8 cellular contexts compared by ENCODE assay signal in genomic region chr1:20485527-20486456, GRCh38. TPM values are rescaled to one million over a fixed set of nuclear protein-coding genes. Genes with fewer than 3 reads are reported as not detected.
A peak's percentile ranks its signal among the peaks of the same experiment; 100 is the strongest.
DNase-seq lines count a peak whose midpoint lies in the region; ATAC-seq lines count a peak whose summit lies in the region.

CAMK2N1 (minus strand) TSS chr1:20486210; CDS start chr1:20485379, 831 bp downstream.

- H3K27ac Mint-ChIP-seq in stimulated activated naive B cell treated with anti-CD40 and anti-IgM and Interleukin-4, amounts not matched to agents 10 μg/mL and 1 μg/mL and 100 μg/mL, for 72 hours = peak within 1 kb of the TSS; percentile 88

- peaks cover 2% of the 10 kb centered on the region for H3K36me3 Mint-ChIP-seq in activated T-cell treated with anti-CD3 and anti-CD28 coated beads, Interleukin-2, amount 50 U/mL, for 4 hours (ENCODE audit: insufficient read depth)
- H3K36me3 Mint-ChIP-seq in stimulated activated naive B cell treated with anti-CD40 and anti-IgM and Interleukin-4, amounts not matched to agents 10 μg/mL and 1 μg/mL and 100 μg/mL, for 72 hours = peaks cover 0 to 3% of the 10 kb centered on the region in 2 donors

- H3K36me3 ChIP-seq in esophagus (ENCODE audit: control insufficient read depth in 2 of 2, insufficient read depth in 2 of 2, low read length in 1 of 2) = no peaks in the 10 kb centered on the region

- H3K9me3 Mint-ChIP-seq in activated T-cell treated with anti-CD3 and anti-CD28 coated beads, Interleukin-2, amount 50 U/mL, for 4 hours = no peaks in the 10 kb centered on the region
- no peaks in the 10 kb centered on the region for H3K9me3 Mint-ChIP-seq in stimulated activated naive B cell treated with anti-CD40 and anti-IgM and Interleukin-4, amounts not matched to agents 10 μg/mL and 1 μg/mL and 100 μg/mL, for 72 hours

- WGBS in esophagus, 2 donors = 0 to 1% methylated on average over 100 to 104 of the region's 104 CpGs

- H3K4me1 ChIP-seq in esophagus (ENCODE audit: control insufficient read depth in 2 of 2, insufficient read depth in 2 of 2, low read length in 1 of 2) = peaks cover 4 to 15% of the 10 kb centered on the region in 2 donors

- no peaks in the 10 kb centered on the region for H3K9me3 ChIP-seq in esophagus (ENCODE audit: control insufficient read depth in 2 of 2, insufficient read depth in 1 of 2, low read depth in 1 of 2, low read length in 1 of 2)

- H3K4me1 Mint-ChIP-seq in activated T-cell treated with anti-CD3 and anti-CD28 coated beads, Interleukin-2, amount 50 U/mL, for 4 hours (ENCODE audit: low read depth) = peaks cover 20% of the 10 kb centered on the region
- H3K4me1 Mint-ChIP-seq in stimulated activated naive B cell treated with anti-CD40 and anti-IgM and Interleukin-4, amounts not matched to agents 10 μg/mL and 1 μg/mL and 100 μg/mL, for 72 hours = peaks cover 15 to 27% of the 10 kb centered on the region in 2 donors

- peak; percentile 74 to 79 for ATAC-seq in activated T-cell treated with anti-CD3 and anti-CD28 coated beads, Interleukin-2, amount 50 U/mL, for 4 hours
- ATAC-seq in stimulated activated naive B cell treated with anti-CD40 and anti-IgM and Interleukin-4, amounts not matched to agents 10 μg/mL and 1 μg/mL and 100 μg/mL, for 72 hours (replicated peaks) = peak; percentile 55 to 61
- ATAC-seq in HG03108 (IDR thresholded peaks at IDR 0.05; ENCODE audit: unreplicated experiment) = no peak
- ATAC-seq in HG02885 (IDR thresholded peaks at IDR 0.05; ENCODE audit: poor library complexity, unreplicated experiment) = no peak

- peaks cover 0 to 13% of the 10 kb centered on the region in 2 donors for H3K27me3 ChIP-seq in esophagus (ENCODE audit: control insufficient read depth in 1 of 2, insufficient read depth in 2 of 2, low read length in 2 of 2)

- peaks cover 51% of the 10 kb centered on the region for H3K27me3 Mint-ChIP-seq in activated T-cell treated with anti-CD3 and anti-CD28 coated beads, Interleukin-2, amount 50 U/mL, for 4 hours (ENCODE audit: low read depth)
- H3K27me3 Mint-ChIP-seq in stimulated activated naive B cell treated with anti-CD40 and anti-IgM and Interleukin-4, amounts not matched to agents 10 μg/mL and 1 μg/mL and 100 μg/mL, for 72 hours = peaks cover 68 to 86% of the 10 kb centered on the region in 2 donors

- peak within 1 kb of the TSS; percentile 82 for H3K4me3 Mint-ChIP-seq in activated T-cell treated with anti-CD3 and anti-CD28 coated beads, Interleukin-2, amount 50 U/mL, for 4 hours
- peak within 1 kb of the TSS; percentile 83 to 90 for H3K4me3 Mint-ChIP-seq in stimulated activated naive B cell treated with anti-CD40 and anti-IgM and Interleukin-4, amounts not matched to agents 10 μg/mL and 1 μg/mL and 100 μg/mL, for 72 hours

- peak within 1 kb of the TSS; percentile 60 to 63 for H3K4me3 ChIP-seq in esophagus (ENCODE audit: low read depth in 1 of 2, low read length in 2 of 2)

- peak; percentile 39 for DNase-seq in ELF-1 (ENCODE audit: low read depth, low spot score)
- DNase-seq in NCI-H69 (lab: John Stamatoyannopoulos, UW) = peak; percentile 71
- DNase-seq in activated T-cell treated with anti-CD3 and anti-CD28 coated beads, Interleukin-2, amount 50 U/mL, for 4 hours = peak; percentile 56
- DNase-seq in middle frontal gyrus (ENCODE audit: extremely low spot score, low spot score) = peak; percentile 81
- no peak for DNase-seq in stimulated activated naive B cell treated with anti-CD40 and anti-IgM and Interleukin-4, amounts not matched to agents 10 μg/mL and 1 μg/mL and 100 μg/mL, for 72 hours

- peak within 1 kb of the TSS; percentile 79 to 80 for H3K27ac ChIP-seq in esophagus (ENCODE audit: low read depth in 2 of 2, low read length in 1 of 2)

RNA-seq across cellular contexts. Expression of gene CAMK2N1, which starts in this region (rescaled TPM):
- total RNA-seq in activated T-cell treated with anti-CD3 and anti-CD28 coated beads, Interleukin-2, amount 50 U/mL, for 4 hours = 1 to 10 TPM; 1.3 to 1.6 (median 1.5) TPM
- polyA plus RNA-seq in esophagus = 10 to 100 TPM; 11.2 to 44.7 TPM

Comparison
In these comparisons a context has a peak if more than half of its experiments do, and no peak if none do; other contexts are left out.
1. ATAC-seq: peak in activated T-cell treated with anti-CD3 and anti-CD28 coated beads, Interleukin-2, amount 50 U/mL, for 4 hours (2 of 2) and stimulated activated naive B cell treated with anti-CD40 and anti-IgM and Interleukin-4, amounts not matched to agents 10 μg/mL and 1 μg/mL and 100 μg/mL, for 72 hours (2 of 2); none in HG03108 (single experiment) and HG02885 (single experiment).